Comparison of ENCODE assay signal across 8 cellular contexts in the genomic region with DNA sequence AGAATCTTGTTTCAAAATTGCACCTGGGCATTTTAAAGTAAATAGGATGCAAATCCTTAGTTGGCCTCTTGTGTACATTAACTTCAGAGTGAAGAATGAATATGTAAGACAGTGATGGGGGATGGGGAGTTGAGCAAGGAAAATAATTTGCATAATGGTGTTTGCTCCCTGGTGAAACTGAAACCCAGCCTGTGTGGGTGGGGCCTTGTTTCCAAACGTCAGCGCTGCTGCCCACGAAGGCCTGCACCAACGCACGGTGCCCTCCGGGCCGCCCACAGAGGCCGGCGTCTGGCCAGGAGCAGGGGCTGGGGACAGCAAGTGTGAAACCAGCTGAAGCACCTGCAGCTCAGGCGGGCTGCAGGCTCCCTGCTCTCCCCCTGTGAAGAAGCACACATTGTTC.
DNase-seq lines count a peak whose midpoint lies in the region; ATAC-seq and TF ChIP-seq lines count a peak whose summit lies in the region.
"Not testable (repeated sequence)": the region's sequence is repeated elsewhere in the genome, so short reads cannot be mapped to it uniquely, and the experiment has no call there.

No MANE protein-coding gene starts in this region.

- not testable (repeated sequence) for H3K4me1 ChIP-seq in CD8-positive, alpha-beta memory T cell (ENCODE audit: insufficient read depth, low read length); Peyer's patch; right cardiac atrium (ENCODE audit: control insufficient read depth, insufficient read depth, low read length); smooth muscle cell (ENCODE audit: low read depth)

- peak overlapping the region in 4 of 8 donors; percentile 85 to 91 (median 90) for H3K27ac Mint-ChIP-seq in CD8-positive, alpha-beta memory T cell
- H3K27ac Mint-ChIP-seq in activated naive CD8-positive, alpha-beta T cell treated with anti-CD3 and anti-CD28 coated beads, Interleukin-2, amount 10 ng/mL, durations not matched to agents 7 days and 5 days: not testable (repeated sequence)

- DNase-seq in CD8-positive, alpha-beta memory T cell: peak in 1 of 5 donors; percentile 50
- DNase-seq in Peyer's patch: peak in 1 of 3 donors; percentile 43
- not testable (repeated sequence) for DNase-seq in activated naive CD8-positive, alpha-beta T cell treated with anti-CD3 and anti-CD28 coated beads, Interleukin-2, amount 10 ng/mL, durations not matched to agents 7 days and 5 days; right cardiac atrium; smooth muscle cell (lab: John Stamatoyannopoulos, UW; ENCODE audit: unreplicated experiment)

- H3K4me2 ChIP-seq in smooth muscle cell: peak overlapping the region; percentile 36

- H3K4me3 ChIP-seq in CD8-positive, alpha-beta memory T cell (ENCODE audit: low read length); Peyer's patch; right cardiac atrium (ENCODE audit: low read length); smooth muscle cell: not testable (repeated sequence)

- WGBS in right cardiac atrium: no CpG with 5 or more reads among the region's 10 CpGs
- WGBS in smooth muscle cell (ENCODE audit: low lambda C conversion rate): 17% methylated on average over 2 of the region's 10 CpGs

- not testable (repeated sequence) for H3K9me3 ChIP-seq in CD8-positive, alpha-beta memory T cell (ENCODE audit: low read length); Peyer's patch; right cardiac atrium (ENCODE audit: control insufficient read depth, low read length); smooth muscle cell (replicated peaks; ENCODE audit: low read depth)

- H3F3A ChIP-seq in smooth muscle cell (ENCODE audit: low read depth): not testable (repeated sequence)

- H3K9ac ChIP-seq in smooth muscle cell (ENCODE audit: low read depth): not testable (repeated sequence)

- CTCF ChIA-PET in CD8-positive, alpha-beta memory T cell (lab: Charles Lee): not testable (repeated sequence)

- peaks cover 42% of the 10 kb centered on the region for H3K79me2 ChIP-seq in smooth muscle cell (ENCODE audit: low read depth)

- H3K36me3 ChIP-seq in CD8-positive, alpha-beta memory T cell (ENCODE audit: insufficient read depth, low read length); Peyer's patch; smooth muscle cell (ENCODE audit: low read depth): not testable (repeated sequence)

- intact Hi-C loops in right cardiac atrium (cut with DNase I): not testable (repeated sequence)

- POLR2A ChIA-PET in CD8-positive, alpha-beta memory T cell (lab: Charles Lee); activated naive CD8-positive, alpha-beta T cell treated with anti-CD3 and anti-CD28 coated beads, Interleukin-2, amount 10 ng/mL, durations not matched to agents 7 days and 5 days (lab: Charles Lee): not testable (repeated sequence)

- H3K27me3 Mint-ChIP-seq in CD8-positive, alpha-beta memory T cell; activated naive CD8-positive, alpha-beta T cell treated with anti-CD3 and anti-CD28 coated beads, Interleukin-2, amount 10 ng/mL, durations not matched to agents 7 days and 5 days: not testable (repeated sequence)

- TF ChIP-seq CTCF in Peyer's patch (IDR thresholded peaks at IDR 0.05); smooth muscle cell (IDR thresholded peaks at IDR 0.05; ENCODE audit: borderline replicate concordance, insufficient read depth, poor library complexity, severe bottlenecking): not testable (repeated sequence)

- H3K27ac ChIP-seq in CD8-positive, alpha-beta memory T cell (ENCODE audit: low read depth, low read length): peak overlapping the region; percentile 16
- H3K27ac ChIP-seq in Peyer's patch (peak overlapping the region; percentile 52 to 80 (median 76)), smooth muscle cell (ENCODE audit: low read depth) (peak overlapping the region; percentile 28)
- H3K27ac ChIP-seq in right cardiac atrium (ENCODE audit: low read length): not testable (repeated sequence)

- H3K4me1 Mint-ChIP-seq in CD8-positive, alpha-beta memory T cell: peaks cover 12 to 42% (median 34%) of the 10 kb centered on the region in 3 donors
- peaks cover 15% of the 10 kb centered on the region for H3K4me1 Mint-ChIP-seq in activated naive CD8-positive, alpha-beta T cell treated with anti-CD3 and anti-CD28 coated beads, Interleukin-2, amount 10 ng/mL, durations not matched to agents 7 days and 5 days

- H2AFZ ChIP-seq in smooth muscle cell (ENCODE audit: low read depth): not testable (repeated sequence)

- H3K36me3 Mint-ChIP-seq in CD8-positive, alpha-beta memory T cell; activated naive CD8-positive, alpha-beta T cell treated with anti-CD3 and anti-CD28 coated beads, Interleukin-2, amount 10 ng/mL, durations not matched to agents 7 days and 5 days: not testable (repeated sequence)

- peaks cover 65% of the 10 kb centered on the region for H4K20me1 ChIP-seq in smooth muscle cell (ENCODE audit: low read depth)

- H3K4me3 Mint-ChIP-seq in CD8-positive, alpha-beta memory T cell: peak overlapping the region in 4 of 7 donors; percentile 57 to 72 (median 62)
- not testable (repeated sequence) for H3K4me3 Mint-ChIP-seq in activated naive CD8-positive, alpha-beta T cell treated with anti-CD3 and anti-CD28 coated beads, Interleukin-2, amount 10 ng/mL, durations not matched to agents 7 days and 5 days

- not testable (repeated sequence) for H3K27me3 ChIP-seq in CD8-positive, alpha-beta memory T cell (ENCODE audit: insufficient read depth, low read length, poor library complexity, severe bottlenecking); Peyer's patch; right cardiac atrium (ENCODE audit: control insufficient read depth, insufficient read depth); smooth muscle cell (ENCODE audit: low read depth)

- peak; percentile 87 for ATAC-seq in GM19372 (IDR thresholded peaks at IDR 0.05; ENCODE audit: low read depth, unreplicated experiment)
- ATAC-seq in HG02610 (IDR thresholded peaks at IDR 0.05; ENCODE audit: unreplicated experiment): peak; percentile 84
- peak; percentile 91 for ATAC-seq in HG03196 (IDR thresholded peaks at IDR 0.05; ENCODE audit: unreplicated experiment)
- peak; percentile 89 for ATAC-seq in activated naive CD8-positive, alpha-beta T cell treated with anti-CD3 and anti-CD28 coated beads, Interleukin-2, amount 10 ng/mL, durations not matched to agents 7 days and 5 days (ENCODE audit: low read depth)
- peak; percentile 93 to 94 for ATAC-seq in right cardiac atrium

- TF ChIP-seq POLR2A in Peyer's patch (IDR thresholded peaks at IDR 0.05): not testable (repeated sequence)

- not testable (repeated sequence) for H3K9me3 Mint-ChIP-seq in CD8-positive, alpha-beta memory T cell; activated naive CD8-positive, alpha-beta T cell treated with anti-CD3 and anti-CD28 coated beads, Interleukin-2, amount 10 ng/mL, durations not matched to agents 7 days and 5 days
